In the genomic region with DNA sequence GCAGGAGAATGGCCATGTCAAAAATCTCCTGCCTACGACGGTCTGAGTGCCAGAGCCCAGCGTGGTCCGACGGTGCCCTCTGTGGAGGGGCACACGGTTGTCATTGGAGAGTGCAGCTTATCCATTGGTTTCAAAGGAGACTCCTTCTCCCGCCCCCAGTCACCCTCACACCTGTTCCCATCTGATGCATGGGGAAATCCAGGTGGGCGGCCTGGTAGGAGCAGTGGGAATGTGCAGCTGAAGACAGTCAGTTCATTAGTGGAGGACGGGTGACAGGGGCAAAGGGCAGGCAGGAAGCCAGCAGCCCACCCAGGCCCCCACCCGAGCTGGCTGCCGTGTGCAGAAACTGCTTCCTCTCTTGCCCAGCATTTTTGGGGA, we compare ENCODE assay signal across 23 cellular contexts.
A peak's percentile ranks its signal among the peaks of the same experiment; 100 is the strongest.
DNase-seq lines count a peak whose midpoint lies in the region; ATAC-seq and TF ChIP-seq lines count a peak whose summit lies in the region.
"Had no signal": no experiment of that assay in that cellular context is flagged by ENCODE, and none has a peak within 500 bp of the region (broad histone marks: within the 10 kb centered on the region; RNA-seq: fewer than 3 reads in every experiment).

No MANE protein-coding gene starts in this region.

- H3K4me1 Mint-ChIP-seq in activated naive CD4-positive, alpha-beta T cell treated with anti-CD3 and anti-CD28 coated beads, Interleukin-2, amount 50 U/mL, for 24 hours: no peaks in the 10 kb centered on the region

- H3K27ac ChIP-seq in cingulate gyrus (ENCODE audit: low read depth, low read length): peak overlapping the region; percentile 51
- peak overlapping the region; percentile 41 for H3K27ac ChIP-seq in lower lobe of right lung
- H3K27ac ChIP-seq in spleen: peak overlapping the region in 4 of 8 donors; percentile 30 to 67 (median 59)
- H3K27ac ChIP-seq: 22Rv1, GM23248 had no signal

- H3K9me3 Mint-ChIP-seq in activated naive CD4-positive, alpha-beta T cell treated with anti-CD3 and anti-CD28 coated beads, Interleukin-2, amount 50 U/mL, for 24 hours: no peaks in the 10 kb centered on the region
- H3K9me3 Mint-ChIP-seq in activated naive CD4-positive, alpha-beta T cell treated with anti-CD3 and anti-CD28 coated beads, Interleukin-2, amount 50 U/mL, for 72 hours: no peaks in the 10 kb centered on the region
- H3K9me3 Mint-ChIP-seq: CD4-positive, alpha-beta T cell had no signal

- no peak for TF ChIP-seq CTCF in lower lobe of right lung (IDR thresholded peaks at IDR 0.05)
- TF ChIP-seq CTCF in spleen (IDR thresholded peaks at IDR 0.05 in 8 of 11, conservative IDR thresholded peaks at IDR 0.05 in 3 of 11): no peak

- H3K27me3 ChIP-seq in lower lobe of right lung (ENCODE audit: low read depth): no peaks in the 10 kb centered on the region
- H3K27me3 ChIP-seq in spleen (replicated peaks in 1 of 7): peaks cover 0 to 20% (median 0%) of the 10 kb centered on the region in 7 donors

- no peaks in the 10 kb centered on the region for H3K36me3 Mint-ChIP-seq in activated naive CD4-positive, alpha-beta T cell treated with anti-CD3 and anti-CD28 coated beads, Interleukin-2, amount 50 U/mL, for 24 hours
- no peaks in the 10 kb centered on the region for H3K36me3 Mint-ChIP-seq in activated naive CD4-positive, alpha-beta T cell treated with anti-CD3 and anti-CD28 coated beads, Interleukin-2, amount 50 U/mL, for 72 hours

- intact Hi-C loops in lower lobe of right lung (cut with DNase I) (no loop called here), spleen (cut with DNase I; ENCODE audit: low total_unique reads) (no loop called here)

- no peaks in the 10 kb centered on the region for H3K9me3 ChIP-seq in lower lobe of right lung
- no peaks in the 10 kb centered on the region for H3K9me3 ChIP-seq in spleen
- H3K9me3 ChIP-seq: Caco-2, HAP-1 had no signal

- H3K4me3 Mint-ChIP-seq in activated naive CD4-positive, alpha-beta T cell treated with anti-CD3 and anti-CD28 coated beads, Interleukin-2, amount 50 U/mL, for 24 hours: no peak overlapping the region
- H3K4me3 Mint-ChIP-seq: CD4-positive, alpha-beta T cell had no signal

- DNase-seq in activated naive CD4-positive, alpha-beta T cell treated with anti-CD3 and anti-CD28 coated beads, Interleukin-2, amount 50 U/mL, for 72 hours (ENCODE audit: low spot score in 2 of 2): no peak
- DNase-seq in lower lobe of right lung (no peak), spleen (peak; percentile 45), C1 segment of cervical spinal cord (lab: John Stamatoyannopoulos, UW) (no peak)
- DNase-seq: AML-193; CD4-positive, alpha-beta T cell; DMS153; GF-D8; GM23248; KG1; NCI-H1105 treated with DMSO at 0.1 percent for 48 hours; NCI-H1694; NCI-H2081 treated with DMSO at 0.1 percent for 48 hours; NCI-H510A; NCI-H774; SIG-M5 had no signal

- ATAC-seq in activated naive CD4-positive, alpha-beta T cell treated with anti-CD3 and anti-CD28 coated beads, Interleukin-2, amount 50 U/mL, for 72 hours: no peak
- ATAC-seq in lower lobe of right lung: no peak
- ATAC-seq in HG03442 (IDR thresholded peaks at IDR 0.05; ENCODE audit: unreplicated experiment): no peak
- no peak for ATAC-seq in HG03460 (IDR thresholded peaks at IDR 0.05; ENCODE audit: unreplicated experiment)

- H3K27ac Mint-ChIP-seq in activated naive CD4-positive, alpha-beta T cell treated with anti-CD3 and anti-CD28 coated beads, Interleukin-2, amount 50 U/mL, for 24 hours: peak overlapping the region; percentile 4
- H3K27ac Mint-ChIP-seq in activated naive CD4-positive, alpha-beta T cell treated with anti-CD3 and anti-CD28 coated beads, Interleukin-2, amount 50 U/mL, for 72 hours: no peak overlapping the region
- H3K27ac Mint-ChIP-seq: CD4-positive, alpha-beta T cell had no signal

- H3K4me1 ChIP-seq in lower lobe of right lung (peaks cover 16% of the 10 kb centered on the region), spleen (peaks cover 0 to 27% (median 11%) of the 10 kb centered on the region in 6 donors)
- H3K4me1 ChIP-seq: Caco-2, HAP-1 had no signal

- H3K4me3 ChIP-seq in lower lobe of right lung (no peak overlapping the region), spleen (no peak overlapping the region)
- H3K4me3 ChIP-seq: GM23248, HAP-1 had no signal

- no peaks in the 10 kb centered on the region for H3K36me3 ChIP-seq in lower lobe of right lung
- no peaks in the 10 kb centered on the region for H3K36me3 ChIP-seq in spleen
- H3K36me3 ChIP-seq: HAP-1 had no signal

- 54 to 62% (median 56%) methylated on average over 11 of the region's 11 CpGs for WGBS in spleen, 5 donors

- no peak for TF ChIP-seq POLR2A in spleen (IDR thresholded peaks at IDR 0.05)

- H3K27me3 Mint-ChIP-seq in activated naive CD4-positive, alpha-beta T cell treated with anti-CD3 and anti-CD28 coated beads, Interleukin-2, amount 50 U/mL, for 24 hours: no peaks in the 10 kb centered on the region
